1 cellular context compared by ENCODE assay signal in the genomic region with DNA sequence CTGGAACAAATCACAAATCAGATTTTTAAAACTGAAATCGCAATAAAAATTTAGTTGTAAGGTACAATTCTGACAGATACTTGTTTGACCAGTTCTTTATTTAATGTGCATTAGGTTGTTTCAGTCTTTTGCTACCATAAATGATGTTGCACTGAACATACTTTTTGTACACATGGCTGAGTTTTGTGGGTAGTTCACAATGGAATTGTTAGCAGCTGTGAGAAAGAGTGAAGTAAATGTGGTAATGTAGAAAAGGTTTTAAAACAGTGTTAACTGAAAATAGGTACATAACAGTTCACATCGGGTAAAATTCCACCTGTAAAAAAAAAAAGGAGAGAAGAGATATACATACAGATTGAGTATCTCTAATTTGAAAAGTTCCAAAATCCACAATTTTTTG.
TF ChIP-seq lines count a peak whose summit lies in the region.

No MANE protein-coding gene starts in this region.

TF ChIP-seq in WTC11, 78 proteins besides CTCF, POLR2A, EP300 and RAD21 (continued from another document):
- TF ChIP-seq AFF4 (CRISPR knock-in tag; IDR thresholded peaks at IDR 0.05; ENCODE audit: borderline replicate concordance), result no peak
- no peak for TF ChIP-seq ZBTB21 (CRISPR knock-in tag; IDR thresholded peaks at IDR 0.05; ENCODE audit: borderline replicate concordance)
